ENCODE assay signal across 12 cellular contexts in the genomic region with DNA sequence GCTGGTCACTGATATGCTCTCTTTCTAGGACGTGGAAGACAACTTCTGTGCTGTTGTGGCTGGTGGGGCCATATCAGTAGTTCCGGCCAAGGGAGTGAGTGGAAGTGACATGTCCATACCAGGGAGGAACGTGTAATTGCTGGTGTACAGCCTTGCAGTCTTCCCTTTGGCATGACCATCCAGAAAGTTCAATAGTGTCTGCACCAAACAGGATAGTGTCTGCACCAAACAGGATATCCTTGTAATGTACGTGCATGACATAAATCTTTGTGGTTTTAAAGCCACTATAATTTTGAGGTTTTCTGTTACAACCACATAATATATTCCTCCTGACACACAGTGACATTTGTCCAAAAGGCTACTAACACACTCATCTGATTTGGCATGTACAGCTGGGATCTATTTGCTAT. TPM values are rescaled to one million over a fixed set of nuclear protein-coding genes. Genes with fewer than 3 reads are reported as not detected.
A peak's percentile ranks its signal among the peaks of the same experiment; 100 is the strongest.
DNase-seq lines count a peak whose midpoint lies in the region; ATAC-seq, FAIRE-seq and TF ChIP-seq lines count a peak whose summit lies in the region.
"Had no signal": no experiment of that assay in that cellular context is flagged by ENCODE, and none has a peak within 500 bp of the region (broad histone marks: within the 10 kb centered on the region; RNA-seq: fewer than 3 reads in every experiment).

No MANE protein-coding gene starts in this region.

- H3K9ac ChIP-seq in astrocyte (ENCODE audit: low read length): peak overlapping the region; percentile 25

- H3K27ac ChIP-seq in heart left ventricle (no peak overlapping the region), astrocyte (ENCODE audit: low read depth, low read length) (no peak overlapping the region)

- peaks cover 0 to 7% (median 0%) of the 10 kb centered on the region in 12 donors for H3K4me1 ChIP-seq in heart left ventricle
- peaks cover 3% of the 10 kb centered on the region for H3K4me1 ChIP-seq in astrocyte (ENCODE audit: insufficient read depth, low read length)

- H3K36me3 Mint-ChIP-seq in astrocyte (ENCODE audit: low read depth, unreplicated experiment): peaks cover 6% of the 10 kb centered on the region

- no peaks in the 10 kb centered on the region for H3K9me3 ChIP-seq in heart left ventricle
- H3K9me3 ChIP-seq in astrocyte (ENCODE audit: insufficient read depth, low read depth, low read length): no peaks in the 10 kb centered on the region

- no peak overlapping the region for H3K4me3 Mint-ChIP-seq in astrocyte (ENCODE audit: unreplicated experiment)
- no peak overlapping the region for H3K4me3 Mint-ChIP-seq in stimulated activated naive CD8-positive, alpha-beta T cell treated with anti-CD3 and anti-CD28 coated beads, Interleukin-15, amount 100 ng/mL, for 72 hours
- H3K4me3 Mint-ChIP-seq: dendritic cell treated with granulocyte-macrophage colony-stimulating factor and Interleukin-4, amounts not matched to agents 40 ng/mL and 50 ng/mL, for 4 days; H9 had no signal

- no peak for TF ChIP-seq POLR2A in heart left ventricle (IDR thresholded peaks at IDR 0.05)

- 41 to 46% (median 44%) methylated on average over 4 of the region's 4 CpGs for WGBS in heart left ventricle, 4 donors

- no peaks in the 10 kb centered on the region for H3K27me3 Mint-ChIP-seq in astrocyte (ENCODE audit: low read depth, unreplicated experiment)
- H3K27me3 Mint-ChIP-seq in stimulated activated naive CD8-positive, alpha-beta T cell treated with anti-CD3 and anti-CD28 coated beads, Interleukin-15, amount 100 ng/mL, for 72 hours: no peaks in the 10 kb centered on the region
- H3K27me3 Mint-ChIP-seq: dendritic cell treated with granulocyte-macrophage colony-stimulating factor and Interleukin-4, amounts not matched to agents 40 ng/mL and 50 ng/mL, for 4 days had no signal

- no peaks in the 10 kb centered on the region for H3K27me3 ChIP-seq in heart left ventricle
- no peaks in the 10 kb centered on the region for H3K27me3 ChIP-seq in astrocyte (ENCODE audit: insufficient read depth, low read length)

- H3K27ac Mint-ChIP-seq in astrocyte (ENCODE audit: unreplicated experiment): no peak overlapping the region
- H3K27ac Mint-ChIP-seq in stimulated activated naive CD8-positive, alpha-beta T cell treated with anti-CD3 and anti-CD28 coated beads, Interleukin-15, amount 100 ng/mL, for 72 hours: no peak overlapping the region
- H3K27ac Mint-ChIP-seq: dendritic cell treated with granulocyte-macrophage colony-stimulating factor and Interleukin-4, amounts not matched to agents 40 ng/mL and 50 ng/mL, for 4 days; H9 had no signal

- H3K79me2 ChIP-seq in astrocyte (ENCODE audit: insufficient read depth, low read length): peaks cover 9% of the 10 kb centered on the region

- H3K4me3 ChIP-seq in heart left ventricle: no peak overlapping the region
- no peak overlapping the region for H3K4me3 ChIP-seq in astrocyte (ENCODE audit: insufficient read depth, low read depth, low read length)

- ATAC-seq in heart left ventricle (peak in 3 of 4 donors; percentile 21 to 70 (median 44)), Right ventricle myocardium inferior (no peak), HG03354 (IDR thresholded peaks at IDR 0.05; ENCODE audit: poor library complexity, severe bottlenecking, unreplicated experiment) (peak; percentile 18)
- peak; percentile 85 for ATAC-seq in stimulated activated naive CD8-positive, alpha-beta T cell treated with anti-CD3 and anti-CD28 coated beads, Interleukin-15, amount 100 ng/mL, for 72 hours

- no peak for FAIRE-seq in astrocyte (lab: Jason Lieb, UNC)

- no peak overlapping the region for H2AFZ ChIP-seq in astrocyte (ENCODE audit: low read depth, low read length)

- TF ChIP-seq CTCF in heart left ventricle (IDR thresholded peaks at IDR 0.05): no peak
- no peak for TF ChIP-seq CTCF in astrocyte (IDR thresholded peaks at IDR 0.05; ENCODE audit: insufficient read depth, low read depth, low read length)

- peaks cover 14% of the 10 kb centered on the region for H4K20me1 ChIP-seq in astrocyte (ENCODE audit: insufficient read depth, low read length)

- no peaks in the 10 kb centered on the region for H3K9me3 Mint-ChIP-seq in astrocyte (ENCODE audit: unreplicated experiment)
- no peaks in the 10 kb centered on the region for H3K9me3 Mint-ChIP-seq in stimulated activated naive CD8-positive, alpha-beta T cell treated with anti-CD3 and anti-CD28 coated beads, Interleukin-15, amount 100 ng/mL, for 72 hours
- H3K9me3 Mint-ChIP-seq: dendritic cell treated with granulocyte-macrophage colony-stimulating factor and Interleukin-4, amounts not matched to agents 40 ng/mL and 50 ng/mL, for 4 days; H9 had no signal

- intact Hi-C loops in heart left ventricle (cut with DNase I) (loop anchor here (1.0 to 10.0 kb wide), 11 partner anchors 51 to 838 kb away; a partner anchor contains a TSS), Right ventricle myocardium inferior (cut with DNase I) (loop anchor here (1.0 to 5.0 kb wide), 3 partner anchors 51 to 161 kb away; a partner anchor contains a TSS)

- DNase-seq in heart left ventricle (no peak), Right ventricle myocardium inferior (ENCODE audit: missing footprints) (no peak), astrocyte (ENCODE audit: low read depth) (no peak), midbrain (lab: John Stamatoyannopoulos, UW) (no peak), NCI-H1694 (lab: John Stamatoyannopoulos, UW) (no peak), HK-2 (ENCODE audit: unreplicated experiment) (no peak)
- DNase-seq in stimulated activated naive CD8-positive, alpha-beta T cell treated with anti-CD3 and anti-CD28 coated beads, Interleukin-15, amount 100 ng/mL, for 72 hours: no peak
- DNase-seq: H9; stimulated activated CD4-positive, alpha-beta T cell treated with anti-CD3 and anti-CD28 coated beads, Interleukin-12 subunit alpha, Interleukin-12 subunit beta, amount 100 ng/mL, for 4 hours had no signal

- no peak overlapping the region for H3K4me2 ChIP-seq in astrocyte (ENCODE audit: low read length)

- peaks cover 15% of the 10 kb centered on the region for H3K4me1 Mint-ChIP-seq in astrocyte (ENCODE audit: low read depth, unreplicated experiment)
- H3K4me1 Mint-ChIP-seq in stimulated activated naive CD8-positive, alpha-beta T cell treated with anti-CD3 and anti-CD28 coated beads, Interleukin-15, amount 100 ng/mL, for 72 hours: peaks cover 45% of the 10 kb centered on the region

- H3K36me3 ChIP-seq in heart left ventricle (peaks cover 0 to 66% (median 44%) of the 10 kb centered on the region in 9 donors), astrocyte (ENCODE audit: insufficient read depth, low read length) (peaks cover 38% of the 10 kb centered on the region)

RNA-seq across cellular contexts. Expression of a gene that starts 52.9 kb away (rescaled TPM):
- total RNA-seq in heart left ventricle: 10 to 100 TPM; 15.5 to 47.0 (median 25.2) TPM
- polyA plus RNA-seq in heart left ventricle: 10 to 100 TPM in 1 of 2 donors, 1 to 10 TPM in 1; 6.2 to 69.0 TPM
- total RNA-seq in Right ventricle myocardium inferior: 21.9 TPM
- total RNA-seq in astrocyte: 48.0 and 54.0 TPM in 2 replicates

RNA-seq across cellular contexts. Expression of a gene that starts 56.7 kb away (rescaled TPM):
- total RNA-seq in heart left ventricle (10 to 100 TPM in 7 of 9 donors, 1 to 10 TPM in 2; 6.5 to 24.9 (median 11.8) TPM), Right ventricle myocardium inferior (17.1 TPM), astrocyte (2.0 and 2.5 TPM in 2 replicates)
- 1 to 10 TPM; 4.0 to 4.8 TPM for polyA plus RNA-seq in heart left ventricle
- total RNA-seq: H9 had no signal
- polyA plus RNA-seq: keratinocyte had no signal
